Comparison of ENCODE assay signal across 26 cellular contexts in genomic region chr11:3932698-3933097, GRCh38.
"Had no signal": no experiment of that assay in that cellular context is flagged by ENCODE, and none has a peak within 500 bp of the region (broad histone marks: within the 10 kb centered on the region; RNA-seq: fewer than 3 reads in every experiment).

No MANE protein-coding gene starts in this region.

- H3K9me3 Mint-ChIP-seq: mesothelial cell of epicardium; neural progenitor cell; stimulated activated memory B cell treated with anti-CD40 and anti-IgM and Interleukin-4, amounts not matched to agents 10 μg/mL and 1 μg/mL and 100 μg/mL, for 72 hours; type B pancreatic cell had no signal

- H3K36me3 Mint-ChIP-seq: mesothelial cell of epicardium, neural progenitor cell had no signal

- H3K79me2 ChIP-seq: hepatocyte had no signal

- H3K4me3 Mint-ChIP-seq: mesothelial cell of epicardium; naive B cell; neural progenitor cell; stimulated activated memory B cell treated with anti-CD40 and anti-IgM and Interleukin-4, amounts not matched to agents 10 μg/mL and 1 μg/mL and 100 μg/mL, for 72 hours; type B pancreatic cell had no signal

- H3K4me3 ChIP-seq: dorsolateral prefrontal cortex, heart left ventricle, hepatocyte, left lung, mucosa of descending colon, neural progenitor cell, prostate gland, skin epidermis, spleen, testis, tibial artery had no signal

- H3K27ac Mint-ChIP-seq: neural progenitor cell; stimulated activated memory B cell treated with anti-CD40 and anti-IgM and Interleukin-4, amounts not matched to agents 10 μg/mL and 1 μg/mL and 100 μg/mL, for 72 hours; type B pancreatic cell had no signal

- H3K4me1 ChIP-seq: neural progenitor cell, prostate gland had no signal

- DNase-seq: dorsolateral prefrontal cortex; effector CD4-positive, alpha-beta T cell; heart left ventricle; left cardiac atrium; left lung; mesenchymal stem cell; mucosa of descending colon; naive B cell; nucleus accumbens; right cardiac atrium; spleen; stimulated activated CD4-positive, alpha-beta T cell treated with anti-CD3 and anti-CD28 coated beads, Interleukin-4, amount 100 ng/mL, for 4 hours; stimulated activated naive CD8-positive, alpha-beta T cell treated with anti-CD3 and anti-CD28 coated beads, Interleukin-15, Interleukin-2, amounts not matched to agents 100 U/mL and 50 U/mL, for 24 hours; substantia nigra; testis; tibial artery had no signal

- H3K27ac ChIP-seq: dorsolateral prefrontal cortex, heart left ventricle, hepatocyte, neural progenitor cell, prostate gland, skin epidermis, testis, tibial artery had no signal

- H3K9me3 ChIP-seq: heart left ventricle, left lung, mucosa of descending colon, prostate gland, spleen, testis, tibial artery had no signal

- H3K27me3 ChIP-seq: heart left ventricle, hepatocyte, left lung, neural progenitor cell, spleen, testis, tibial artery had no signal

- FAIRE-seq: colon, frontal cortex, islet of Langerhans had no signal

- ATAC-seq: heart left ventricle; left cardiac atrium; left lung; mucosa of descending colon; right cardiac atrium; stimulated activated memory B cell treated with anti-CD40 and anti-IgM and Interleukin-4, amounts not matched to agents 10 μg/mL and 1 μg/mL and 100 μg/mL, for 72 hours; stimulated activated naive CD8-positive, alpha-beta T cell treated with anti-CD3 and anti-CD28 coated beads, Interleukin-15, Interleukin-2, amounts not matched to agents 100 U/mL and 50 U/mL, for 24 hours had no signal

- H3K4me2 ChIP-seq: hepatocyte, neural progenitor cell had no signal

- H2AFZ ChIP-seq: hepatocyte, neural progenitor cell had no signal

- H3K27me3 Mint-ChIP-seq: naive B cell; stimulated activated memory B cell treated with anti-CD40 and anti-IgM and Interleukin-4, amounts not matched to agents 10 μg/mL and 1 μg/mL and 100 μg/mL, for 72 hours; type B pancreatic cell had no signal

- H3K36me3 ChIP-seq: heart left ventricle, left lung, neural progenitor cell, prostate gland, tibial artery had no signal

- H3K9ac ChIP-seq: neural progenitor cell had no signal
